In the genomic region with DNA sequence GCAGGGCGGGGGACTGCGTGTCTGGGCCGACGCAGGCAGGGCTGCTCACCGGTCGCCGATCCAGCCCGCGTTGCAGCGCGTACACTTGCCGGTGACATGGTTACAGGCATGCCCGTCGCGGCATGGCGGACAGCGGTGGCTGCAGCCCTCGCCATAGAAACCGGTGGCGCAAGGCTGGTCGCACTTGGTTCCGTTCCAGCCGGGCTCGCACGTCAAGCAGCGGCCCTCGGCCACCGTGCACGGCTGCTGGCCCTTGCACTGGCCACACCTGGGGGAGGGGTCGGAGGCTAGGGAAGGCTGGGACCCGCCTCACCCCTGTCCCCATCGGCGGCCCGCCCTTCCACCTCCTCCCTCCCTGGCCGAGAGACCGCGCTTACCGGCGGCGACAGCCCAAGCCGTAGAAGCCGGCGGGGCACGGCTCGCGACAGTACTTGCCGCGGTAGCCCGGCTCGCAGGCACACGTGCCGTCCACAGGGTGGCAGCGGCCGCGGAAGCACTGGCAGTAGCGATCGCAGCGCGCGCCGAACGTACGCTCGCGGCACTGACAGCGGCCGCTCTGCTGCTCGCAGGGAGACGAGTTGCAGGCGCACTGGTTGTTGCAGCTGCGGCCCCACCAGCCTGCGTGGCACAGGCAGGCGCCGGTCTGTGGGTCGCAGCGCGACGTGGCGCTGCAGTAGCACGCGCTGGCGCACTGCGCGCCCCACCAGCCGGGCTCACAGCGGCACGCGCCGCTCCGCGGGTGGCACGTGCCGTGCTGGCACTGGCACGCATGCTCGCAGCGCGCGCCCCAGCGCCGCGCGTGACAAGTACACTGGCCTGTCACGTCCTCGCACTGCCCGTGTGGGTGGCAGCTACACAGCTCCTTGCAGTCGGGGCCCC, we compare ENCODE assay signal across 8 cellular contexts. TPM values are rescaled to one million over a fixed set of nuclear protein-coding genes. Genes with fewer than 3 reads are reported as not detected.
DNase-seq lines count a peak whose midpoint lies in the region; ATAC-seq, FAIRE-seq and TF ChIP-seq lines count a peak whose summit lies in the region.

No MANE protein-coding gene starts in this region.

- no peak overlapping the region for H3K27ac Mint-ChIP-seq in naive thymus-derived CD8-positive, alpha-beta T cell

- peaks cover 0 to 2% (median 0%) of the 10 kb centered on the region in 3 donors for H3K36me3 Mint-ChIP-seq in naive thymus-derived CD8-positive, alpha-beta T cell

- CTCF ChIA-PET in A673 (lab: Charles Lee): no interaction called here

- no peaks in the 10 kb centered on the region for H3K27me3 ChIP-seq in A673 (replicated peaks; ENCODE audit: insufficient read depth, low read depth, low read length, poor library complexity)
- peaks cover 89% of the 10 kb centered on the region for H3K27me3 ChIP-seq in HUES64 (ENCODE audit: insufficient read depth, low read length)
- H3K27me3 ChIP-seq in effector memory CD4-positive, alpha-beta T cell (replicated peaks; ENCODE audit: control insufficient read depth, insufficient read depth, low read length, poor library complexity, severe bottlenecking): peaks cover under 1% of the 10 kb centered on the region
- H3K27me3 ChIP-seq in thyroid gland: no peaks in the 10 kb centered on the region

- POLR2A ChIA-PET in A673 (lab: Charles Lee; ENCODE audit: low non-redundant PET): no interaction called here
- POLR2A ChIA-PET in naive thymus-derived CD8-positive, alpha-beta T cell (lab: Charles Lee): interaction anchor here (1.0 to 4.1 kb wide), 4 partner anchors 8 to 33 kb away, joined by 3 to 35 read pairs (median 9); no protein-coding TSS in a partner anchor

- H3K4me1 Mint-ChIP-seq in naive thymus-derived CD8-positive, alpha-beta T cell: peaks cover 16 to 41% (median 32%) of the 10 kb centered on the region in 4 donors

- TF ChIP-seq POLR2A in thyroid gland (IDR thresholded peaks at IDR 0.05): no peak

- no peaks in the 10 kb centered on the region for H3K9me3 ChIP-seq in A673 (ENCODE audit: low read depth, low read length, poor library complexity, severe bottlenecking)
- H3K9me3 ChIP-seq in HUES64 (ENCODE audit: insufficient read depth, low read depth, low read length): no peaks in the 10 kb centered on the region
- no peaks in the 10 kb centered on the region for H3K9me3 ChIP-seq in effector memory CD4-positive, alpha-beta T cell (ENCODE audit: control insufficient read depth, low read length)
- H3K9me3 ChIP-seq in thyroid gland: no peaks in the 10 kb centered on the region

- H3K9me3 Mint-ChIP-seq in naive thymus-derived CD8-positive, alpha-beta T cell: no peaks in the 10 kb centered on the region

- H3K9ac ChIP-seq in HUES64 (ENCODE audit: low read depth, low read length): no peak overlapping the region

- peak; percentile 63 to 70 for ATAC-seq in naive thymus-derived CD8-positive, alpha-beta T cell
- ATAC-seq in GM18511 (IDR thresholded peaks at IDR 0.05; ENCODE audit: unreplicated experiment): no peak

- BruUV-seq in A673 (replicated peaks; lab: Mats Ljungman, UMichigan): no TSS peak

- H3K27ac ChIP-seq in A673 (ENCODE audit: low read depth, low read length, poor library complexity, severe bottlenecking): no peak overlapping the region
- no peak overlapping the region for H3K27ac ChIP-seq in HUES64 (ENCODE audit: low read depth, low read length)
- H3K27ac ChIP-seq in effector memory CD4-positive, alpha-beta T cell (ENCODE audit: insufficient read depth, low read length, poor library complexity, severe bottlenecking): no peak overlapping the region
- H3K27ac ChIP-seq in thyroid gland: no peak overlapping the region

- no peaks in the 10 kb centered on the region for H3K4me1 ChIP-seq in A673 (ENCODE audit: insufficient read depth, low read length, poor library complexity, severe bottlenecking)
- no peaks in the 10 kb centered on the region for H3K4me1 ChIP-seq in HUES64 (ENCODE audit: insufficient read depth, low read length)
- peaks cover 36% of the 10 kb centered on the region for H3K4me1 ChIP-seq in effector memory CD4-positive, alpha-beta T cell (ENCODE audit: control insufficient read depth, insufficient read depth, low read length, poor library complexity, severe bottlenecking)
- H3K4me1 ChIP-seq in thyroid gland: peaks cover 25 to 46% of the 10 kb centered on the region in 2 donors

- peak; percentile 64 for TF ChIP-seq CTCF in A673 (conservative IDR thresholded peaks at IDR 0.05; ENCODE audit: low read depth, low read length)
- TF ChIP-seq CTCF in thyroid gland (IDR thresholded peaks at IDR 0.05): peak in 5 of 6 experiments; percentile 13 to 49 (median 27)

- H3K27me3 Mint-ChIP-seq in naive thymus-derived CD8-positive, alpha-beta T cell: peaks cover 26 to 70% (median 39%) of the 10 kb centered on the region in 5 donors

- peak overlapping the region; percentile 65 to 97 (median 86) for H3K4me3 Mint-ChIP-seq in naive thymus-derived CD8-positive, alpha-beta T cell

- H3K4me3 ChIP-seq in A673 (ENCODE audit: low read depth, low read length, poor library complexity, severe bottlenecking): peak overlapping the region; percentile 38
- H3K4me3 ChIP-seq in HUES64 (ENCODE audit: low read length): peak overlapping the region; percentile 49
- H3K4me3 ChIP-seq in effector memory CD4-positive, alpha-beta T cell (ENCODE audit: insufficient read depth, low read depth, low read length, poor library complexity, severe bottlenecking): peak overlapping the region; percentile 77
- H3K4me3 ChIP-seq in thyroid gland (replicated peaks in 1 of 3): peak overlapping the region in 1 of 3 donors; percentile 8

- no peaks in the 10 kb centered on the region for H3K36me3 ChIP-seq in A673 (ENCODE audit: insufficient read depth, low read length, poor library complexity, severe bottlenecking)
- H3K36me3 ChIP-seq in HUES64 (ENCODE audit: insufficient read depth, low read length): no peaks in the 10 kb centered on the region
- H3K36me3 ChIP-seq in effector memory CD4-positive, alpha-beta T cell (ENCODE audit: control insufficient read depth, insufficient read depth, low read length): no peaks in the 10 kb centered on the region
- H3K36me3 ChIP-seq in thyroid gland: no peaks in the 10 kb centered on the region

- DNase-seq in A673 (ENCODE audit: low spot score) (peak; percentile 87), thyroid gland (peak; percentile 54 to 59), GM19239 (ENCODE audit: insufficient read length, low spot score) (no peak)
- DNase-seq in activated CD4-positive, alpha-beta T cell treated with anti-CD3 and anti-CD28 coated beads for 48 hours: peak; percentile 80
- peak; percentile 24 to 32 (median 29) for DNase-seq in effector memory CD4-positive, alpha-beta T cell
- peak; percentile 36 to 73 (median 50) for DNase-seq in naive thymus-derived CD8-positive, alpha-beta T cell

- WGBS in HUES64: 4% methylated on average over 106 of the region's 106 CpGs
- WGBS in thyroid gland, 2 donors: 3 to 22% methylated on average over 28 to 43 of the region's 106 CpGs

- intact Hi-C loops in A673 (cut with micrococcal nuclease; ENCODE audit: unreplicated experiment) (loop anchor here (5.0 kb wide), 1 partner anchor 66 kb away; a partner anchor contains a TSS), thyroid gland (cut with DNase I) (no loop called here)

- FAIRE-seq in GM19239 (lab: Jason Lieb, UNC): no peak

RNA-seq across cellular contexts. Expression of a gene that starts 6.7 kb away (rescaled TPM):
- total RNA-seq in A673 (2021) (1.4 and 1.7 TPM in 2 replicates), thyroid gland (10 to 100 TPM; 14.4 to 23.1 (median 20.4) TPM)
- 7.7 TPM for polyA plus RNA-seq in HUES64 (2013, experiment 1 of 2)
- 8.2 TPM for polyA plus RNA-seq in HUES64 (2013, experiment 2 of 2)
- total RNA-seq in naive thymus-derived CD8-positive, alpha-beta T cell: 1 to 10 TPM; 2.9 to 3.1 TPM
- polyA plus RNA-seq in naive thymus-derived CD8-positive, alpha-beta T cell: under 1 TPM; 0.07 to 0.51 (median 0.10) TPM

RNA-seq across cellular contexts. Expression of a gene that starts 36.9 kb away (rescaled TPM):
- 37.2 and 37.7 TPM in 2 replicates for total RNA-seq in A673 (2021)
- 22.1 TPM for polyA plus RNA-seq in HUES64 (2013, experiment 1 of 2)
- 22.3 TPM for polyA plus RNA-seq in HUES64 (2013, experiment 2 of 2)
- total RNA-seq in naive thymus-derived CD8-positive, alpha-beta T cell: 10 to 100 TPM; 12.9 to 14.5 TPM
- 10 to 100 TPM in 1 of 3 donors, 1 to 10 TPM in 2; 6.7 to 10.7 (median 8.2) TPM for polyA plus RNA-seq in naive thymus-derived CD8-positive, alpha-beta T cell
- 10 to 100 TPM in 3 of 4 donors, 1 to 10 TPM in 1; 9.8 to 15.0 (median 12.0) TPM for total RNA-seq in thyroid gland
